Comparison of ENCODE assay signal across 19 cellular contexts in the genomic region with DNA sequence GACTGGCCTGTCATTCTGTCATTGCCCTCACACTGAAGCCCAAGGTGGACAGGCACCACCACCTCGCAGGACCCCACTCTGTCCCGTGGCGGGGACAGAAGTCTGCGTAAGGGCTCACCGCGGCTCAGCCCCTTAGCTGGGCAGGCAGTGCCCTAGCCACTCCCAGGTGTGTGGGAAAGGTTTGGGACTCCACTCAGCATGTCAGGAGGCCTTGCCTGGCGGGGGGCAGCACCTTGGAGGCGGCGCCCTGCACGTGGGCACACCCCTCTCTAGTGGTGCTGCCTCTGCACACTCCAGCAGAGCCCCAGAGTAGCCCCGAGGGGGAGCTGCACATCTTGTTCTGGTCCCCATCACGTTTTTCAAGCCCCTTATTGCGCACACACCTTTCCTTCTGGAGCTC. TPM values are rescaled to one million over a fixed set of nuclear protein-coding genes. Genes with fewer than 3 reads are reported as not detected.
A peak's percentile ranks its signal among the peaks of the same experiment; 100 is the strongest.
DNase-seq lines count a peak whose midpoint lies in the region; ATAC-seq and TF ChIP-seq lines count a peak whose summit lies in the region.
"Had no signal": no experiment of that assay in that cellular context is flagged by ENCODE, and none has a peak within 500 bp of the region (broad histone marks: within the 10 kb centered on the region; RNA-seq: fewer than 3 reads in every experiment).

No MANE protein-coding gene starts in this region.

- no peak overlapping the region for H2AFZ ChIP-seq in osteoblast (ENCODE audit: low read length)

- H3K27ac Mint-ChIP-seq in activated naive CD4-positive, alpha-beta T cell treated with anti-CD3 and anti-CD28 coated beads for 36 hours, result no peak overlapping the region
- H3K27ac Mint-ChIP-seq in IgD-negative memory B cell (no peak overlapping the region), endothelial cell (ENCODE audit: unreplicated experiment) (peak overlapping the region; percentile 42)
- H3K27ac Mint-ChIP-seq: activated naive CD8-positive, alpha-beta T cell treated with anti-CD3 and anti-CD28 coated beads, Interleukin-2, amount 10 ng/mL, durations not matched to agents 7 days and 5 days; stimulated activated naive CD8-positive, alpha-beta T cell treated with anti-CD3 and anti-CD28 coated beads, Interleukin-15, Interleukin-2, amounts not matched to agents 100 ng/mL and 50 ng/mL, for 24 hours had no signal

- peaks cover 9% of the 10 kb centered on the region for H3K36me3 ChIP-seq in osteoblast (ENCODE audit: insufficient read depth, low read length)
- H3K36me3 ChIP-seq: neutrophil, tibial nerve had no signal

- peaks cover 5% of the 10 kb centered on the region for H3K27me3 Mint-ChIP-seq in activated naive CD4-positive, alpha-beta T cell treated with anti-CD3 and anti-CD28 coated beads for 36 hours (ENCODE audit: low read depth)
- H3K27me3 Mint-ChIP-seq in IgD-negative memory B cell (peaks cover 48% of the 10 kb centered on the region), endothelial cell (ENCODE audit: unreplicated experiment) (peaks cover 26% of the 10 kb centered on the region)

- peaks cover 2% of the 10 kb centered on the region for H3K4me1 Mint-ChIP-seq in activated naive CD4-positive, alpha-beta T cell treated with anti-CD3 and anti-CD28 coated beads for 36 hours (ENCODE audit: low read depth)
- H3K4me1 Mint-ChIP-seq in IgD-negative memory B cell (peaks cover 8 to 18% (median 8%) of the 10 kb centered on the region in 3 donors), endothelial cell (ENCODE audit: unreplicated experiment) (peaks cover 23% of the 10 kb centered on the region)

- no peak overlapping the region for H3K4me2 ChIP-seq in osteoblast (ENCODE audit: insufficient read depth, low read length)

- no peaks in the 10 kb centered on the region for H3K9me3 ChIP-seq in osteoblast (ENCODE audit: low read depth, low read length)
- H3K9me3 ChIP-seq: neutrophil, tibial nerve had no signal

- no peak overlapping the region for H3K4me3 ChIP-seq in osteoblast (ENCODE audit: insufficient read depth, low read length)
- H3K4me3 ChIP-seq: coronary artery, tibial nerve had no signal

- no peaks in the 10 kb centered on the region for H3K27me3 ChIP-seq in osteoblast (ENCODE audit: insufficient read depth, low read length)
- H3K27me3 ChIP-seq: tibial nerve had no signal

- peak overlapping the region; percentile 45 for H3K4me3 Mint-ChIP-seq in activated naive CD4-positive, alpha-beta T cell treated with anti-CD3 and anti-CD28 coated beads for 36 hours
- H3K4me3 Mint-ChIP-seq in IgD-negative memory B cell (peak overlapping the region in 3 of 4 donors; percentile 44 to 83 (median 76)), endothelial cell (ENCODE audit: unreplicated experiment) (peak overlapping the region; percentile 42)
- H3K4me3 Mint-ChIP-seq: activated naive CD8-positive, alpha-beta T cell treated with anti-CD3 and anti-CD28 coated beads, Interleukin-2, amount 10 ng/mL, durations not matched to agents 7 days and 5 days; stimulated activated naive CD8-positive, alpha-beta T cell treated with anti-CD3 and anti-CD28 coated beads, Interleukin-15, Interleukin-2, amounts not matched to agents 100 ng/mL and 50 ng/mL, for 24 hours had no signal

- intact Hi-C loops in activated naive CD4-positive, alpha-beta T cell treated with anti-CD3 and anti-CD28 coated beads for 36 hours (cut with micrococcal nuclease), result no loop called here

- no peak overlapping the region for H3K27ac ChIP-seq in osteoblast (ENCODE audit: low read depth, low read length)
- H3K27ac ChIP-seq: coronary artery, HL-60, neutrophil, tibial nerve had no signal

- H3K36me3 Mint-ChIP-seq in activated naive CD4-positive, alpha-beta T cell treated with anti-CD3 and anti-CD28 coated beads for 36 hours (ENCODE audit: low read depth), result no peaks in the 10 kb centered on the region
- H3K36me3 Mint-ChIP-seq in IgD-negative memory B cell (peaks cover 9% of the 10 kb centered on the region), endothelial cell (ENCODE audit: low read depth, unreplicated experiment) (peaks cover 13% of the 10 kb centered on the region)
- H3K36me3 Mint-ChIP-seq: activated naive CD8-positive, alpha-beta T cell treated with anti-CD3 and anti-CD28 coated beads, Interleukin-2, amount 10 ng/mL, durations not matched to agents 7 days and 5 days had no signal

- CTCF ChIA-PET in activated naive CD4-positive, alpha-beta T cell treated with anti-CD3 and anti-CD28 coated beads for 36 hours (lab: Charles Lee), result interaction anchor here (0.9 to 1.6 kb wide), 3 partner anchors 9 to 62 kb away, joined by 3 to 6 read pairs (median 6); no protein-coding TSS in a partner anchor

- no peaks in the 10 kb centered on the region for H3K9me3 Mint-ChIP-seq in activated naive CD4-positive, alpha-beta T cell treated with anti-CD3 and anti-CD28 coated beads for 36 hours
- no peaks in the 10 kb centered on the region for H3K9me3 Mint-ChIP-seq in IgD-negative memory B cell
- no peaks in the 10 kb centered on the region for H3K9me3 Mint-ChIP-seq in endothelial cell (ENCODE audit: unreplicated experiment)
- H3K9me3 Mint-ChIP-seq: activated naive CD8-positive, alpha-beta T cell treated with anti-CD3 and anti-CD28 coated beads, Interleukin-2, amount 10 ng/mL, durations not matched to agents 7 days and 5 days; stimulated activated naive CD8-positive, alpha-beta T cell treated with anti-CD3 and anti-CD28 coated beads, Interleukin-15, Interleukin-2, amounts not matched to agents 100 ng/mL and 50 ng/mL, for 24 hours had no signal

- no peak for DNase-seq in activated naive CD4-positive, alpha-beta T cell treated with anti-CD3 and anti-CD28 coated beads for 36 hours
- DNase-seq in activated naive CD4-positive, alpha-beta T cell (lab: John Stamatoyannopoulos, UW), result no peak
- no peak for DNase-seq in endothelial cell (ENCODE audit: low spot score)
- DNase-seq in osteoblast (ENCODE audit: insufficient read length, low spot score, missing footprints), result peak; percentile 90
- no peak for DNase-seq in GDM1 (lab: John Stamatoyannopoulos, UW)
- DNase-seq: activated CD4-positive, alpha-beta T cell treated with anti-CD3 and anti-CD28 coated beads, Interleukin-2, amount 50 U/mL, for 4 hours; activated naive CD8-positive, alpha-beta T cell treated with anti-CD3 and anti-CD28 coated beads, Interleukin-2, amount 10 ng/mL, durations not matched to agents 7 days and 5 days; head of caudate nucleus; NCI-H1417 treated with DMSO at 0.1 percent for 48 hours; NCI-H69; stimulated activated CD4-positive, alpha-beta T cell treated with anti-CD3 and anti-CD28 coated beads, Interleukin-4, amount 100 ng/mL, for 1 hour had no signal

- peaks cover 17% of the 10 kb centered on the region for H3K4me1 ChIP-seq in osteoblast (ENCODE audit: insufficient read depth, low read length)

- no peaks in the 10 kb centered on the region for H4K20me1 ChIP-seq in osteoblast (ENCODE audit: insufficient read depth, low read length)

- TF ChIP-seq CTCF in endothelial cell (IDR thresholded peaks at IDR 0.05; ENCODE audit: unreplicated experiment) (no peak), osteoblast (IDR thresholded peaks at IDR 0.05; ENCODE audit: extremely low read depth, low read depth, low read length) (no peak)

- H3K79me2 ChIP-seq in osteoblast (ENCODE audit: insufficient read depth, low read length), result no peaks in the 10 kb centered on the region

- no peak for ATAC-seq in HG03095 (IDR thresholded peaks at IDR 0.05; ENCODE audit: unreplicated experiment)
- ATAC-seq in HG02938 (IDR thresholded peaks at IDR 0.05; ENCODE audit: unreplicated experiment), result no peak

RNA-seq across cellular contexts. Expression of gene FIGNL2, which starts 35.6 kb away (rescaled TPM):
- total RNA-seq in activated naive CD4-positive, alpha-beta T cell treated with anti-CD3 and anti-CD28 coated beads for 36 hours, result under 1 TPM; 0.25 to 0.36 TPM
- polyA plus RNA-seq in IgD-negative memory B cell, result not detected
- total RNA-seq in endothelial cell (ENCODE audit: unreplicated experiment) (42.0 TPM), osteoblast (0.29 and 0.36 TPM in 2 replicates)

Comparison
In these comparisons a context has a peak if more than half of its experiments do, and no peak if none do; other contexts are left out.
1. RNA of gene FIGNL2, which starts 35.6 kb away (total RNA-seq): 42.0 TPM in endothelial cell (single experiment); 0.29 to 0.36 TPM in osteoblast and 0.25 to 0.36 TPM in activated naive CD4-positive, alpha-beta T cell treated with anti-CD3 and anti-CD28 coated beads for 36 hours; every median in the first group is over 10 times any median in the second.
2. Peak in every context shown above with its lines, with median percentiles within 50 percentile points of each other: H3K4me3 Mint-ChIP-seq.